Comparison of ENCODE assay signal across 8 cellular contexts in the genomic region with DNA sequence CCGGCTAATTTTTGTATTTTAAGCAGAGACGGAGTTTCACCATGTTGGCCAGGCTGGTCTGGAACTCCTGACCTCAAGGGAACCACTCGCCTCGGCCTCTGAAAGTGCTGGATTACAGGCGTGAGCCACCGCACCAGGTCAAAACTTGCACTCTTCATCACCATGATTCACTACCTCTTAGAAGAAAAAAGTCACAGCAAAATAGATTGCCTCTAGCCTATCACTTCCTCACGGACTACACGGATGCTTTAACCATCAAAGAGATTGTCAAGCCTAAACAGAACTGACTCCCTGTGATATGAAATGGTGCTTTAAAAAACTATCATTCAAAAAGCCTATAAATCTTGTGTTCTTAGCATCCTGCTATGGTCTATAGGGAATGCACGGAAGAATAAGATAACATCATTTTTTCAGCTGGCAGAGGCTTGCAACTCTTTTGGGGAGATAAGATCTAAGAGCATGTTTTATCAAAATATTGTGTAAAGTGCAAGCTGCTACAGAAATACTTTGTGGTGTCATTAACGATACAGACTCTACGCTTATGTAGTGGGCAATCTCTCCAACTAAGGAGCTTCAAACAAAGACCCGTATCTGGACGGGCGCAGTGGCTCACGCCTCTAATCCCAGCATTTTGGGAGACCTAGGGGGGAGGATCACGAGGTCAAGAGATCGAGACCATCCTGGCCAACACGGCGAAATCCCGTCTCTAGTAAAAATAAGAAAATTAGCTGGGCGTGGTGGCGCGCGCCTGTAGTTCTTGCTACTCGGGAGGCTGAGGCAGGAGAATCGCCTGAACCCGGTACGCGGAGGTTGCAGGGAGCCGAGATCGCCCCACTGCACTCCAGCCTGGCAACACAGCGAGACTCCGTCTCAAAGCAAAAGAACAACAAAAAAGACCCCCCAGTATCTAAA. TPM values are rescaled to one million over a fixed set of nuclear protein-coding genes. Genes with fewer than 3 reads are reported as not detected.
DNase-seq lines count a peak whose midpoint lies in the region; ATAC-seq and TF ChIP-seq lines count a peak whose summit lies in the region.

No MANE protein-coding gene starts in this region.

- intact Hi-C loops in activated CD4-positive, alpha-beta T cell treated with anti-CD3 and anti-CD28 coated beads for 36 hours (cut with DNase I, micrococcal nuclease) = loop anchor here (2.0 to 10.0 kb wide), 7 partner anchors 77 to 1730 kb away; a partner anchor contains a TSS
- intact Hi-C loops in activated B cell treated with CpG ODN at 0.5 μM for 24 hours (cut with micrococcal nuclease) (loop anchor here (5.0 to 10.0 kb wide), 3 partner anchors 117 to 647 kb away; a partner anchor contains a TSS), stomach (cut with DNase I; ENCODE audit: low total_unique reads) (no loop called here)

- ATAC-seq in activated CD4-positive, alpha-beta T cell treated with anti-CD3 and anti-CD28 coated beads for 36 hours = no peak
- no peak for ATAC-seq in activated B cell treated with CpG ODN at 0.5 μM for 24 hours (ENCODE audit: low read depth)

- WGBS in stomach, 5 donors = 19 to 37% (median 26%) methylated on average over 33 of the region's 33 CpGs

- POLR2A ChIA-PET in activated CD4-positive, alpha-beta T cell treated with anti-CD3 and anti-CD28 coated beads for 36 hours (lab: Charles Lee) = interaction anchor here (1.1 kb wide), 1 partner anchor 11 kb away, joined by 3 read pairs; no protein-coding TSS in a partner anchor
- POLR2A ChIA-PET in activated B cell treated with CpG ODN at 0.5 μM for 24 hours (lab: Charles Lee) = interaction anchor here (0.7 to 3.9 kb wide), 7 partner anchors 16 to 1836 kb away, joined by 3 to 34 read pairs (median 4); a partner anchor contains a TSS

- peaks cover 21% of the 10 kb centered on the region for H3K36me3 Mint-ChIP-seq in activated CD4-positive, alpha-beta T cell treated with anti-CD3 and anti-CD28 coated beads for 36 hours (ENCODE audit: low read depth)
- H3K36me3 Mint-ChIP-seq in activated B cell treated with CpG ODN at 0.5 μM for 24 hours (ENCODE audit: low read depth) = peaks cover 40% of the 10 kb centered on the region

- H3K27me3 ChIP-seq in stomach = no peaks in the 10 kb centered on the region

- H3K4me1 Mint-ChIP-seq in activated CD4-positive, alpha-beta T cell treated with anti-CD3 and anti-CD28 coated beads for 36 hours = peaks cover 39% of the 10 kb centered on the region
- peaks cover 48% of the 10 kb centered on the region for H3K4me1 Mint-ChIP-seq in activated B cell treated with CpG ODN at 0.5 μM for 24 hours

- TF ChIP-seq CTCF in activated B cell treated with CpG ODN at 0.5 μM for 24 hours (IDR thresholded peaks at IDR 0.05) (no peak), stomach (IDR thresholded peaks at IDR 0.05) (no peak)

- no peak for TF ChIP-seq EP300 in stomach (IDR thresholded peaks at IDR 0.05)

- peak overlapping the region; percentile 83 for H3K27ac Mint-ChIP-seq in activated CD4-positive, alpha-beta T cell treated with anti-CD3 and anti-CD28 coated beads for 36 hours
- peak overlapping the region; percentile 97 for H3K27ac Mint-ChIP-seq in activated B cell treated with CpG ODN at 0.5 μM for 24 hours

- no peaks in the 10 kb centered on the region for H3K27me3 Mint-ChIP-seq in activated CD4-positive, alpha-beta T cell treated with anti-CD3 and anti-CD28 coated beads for 36 hours
- H3K27me3 Mint-ChIP-seq in activated B cell treated with CpG ODN at 0.5 μM for 24 hours = no peaks in the 10 kb centered on the region

- H3K4me3 Mint-ChIP-seq in activated CD4-positive, alpha-beta T cell treated with anti-CD3 and anti-CD28 coated beads for 36 hours = peak overlapping the region; percentile 83
- H3K4me3 Mint-ChIP-seq in activated B cell treated with CpG ODN at 0.5 μM for 24 hours = peak overlapping the region; percentile 99

- H3K4me3 ChIP-seq in iPS-11a (ENCODE audit: low read depth, low read length) (peak overlapping the region; percentile 96), stomach (peak overlapping the region; percentile 69 to 98 (median 92))

- H3K9me3 ChIP-seq in stomach = no peaks in the 10 kb centered on the region

- H3K27ac ChIP-seq in stomach = peak overlapping the region; percentile 84 to 99 (median 95)

- H3K4me1 ChIP-seq in stomach = peaks cover 28 to 59% (median 46%) of the 10 kb centered on the region in 4 donors

- no peak for TF ChIP-seq POLR2A in stomach (IDR thresholded peaks at IDR 0.05)

- CTCF ChIA-PET in activated CD4-positive, alpha-beta T cell treated with anti-CD3 and anti-CD28 coated beads for 36 hours (lab: Charles Lee) = interaction anchor here (0.6 to 1.3 kb wide), 2 partner anchors 14 to 39 kb away, joined by 3 to 4 read pairs; no protein-coding TSS in a partner anchor
- CTCF ChIA-PET in activated B cell treated with CpG ODN at 0.5 μM for 24 hours (lab: Charles Lee) = no interaction called here

- H3K36me3 ChIP-seq in stomach = peaks cover 7 to 30% (median 24%) of the 10 kb centered on the region in 4 donors

- DNase-seq in activated CD4-positive, alpha-beta T cell treated with anti-CD3 and anti-CD28 coated beads for 36 hours = no peak
- DNase-seq in activated CD4-positive, alpha-beta T cell treated with anti-CD3 and anti-CD28 coated beads, Interleukin-2, amount 50 U/mL, for 1 hour = no peak
- DNase-seq in activated B cell treated with CpG ODN at 0.5 μM for 24 hours = no peak
- DNase-seq in stomach = no peak
- no peak for DNase-seq in NCI-H774 (lab: John Stamatoyannopoulos, UW)
- no peak for DNase-seq in Kasumi-1 (lab: John Stamatoyannopoulos, UW)
- no peak for DNase-seq in H4 (ENCODE audit: low spot score)

- H3K9me3 Mint-ChIP-seq in activated CD4-positive, alpha-beta T cell treated with anti-CD3 and anti-CD28 coated beads for 36 hours (ENCODE audit: low read depth) = no peaks in the 10 kb centered on the region
- H3K9me3 Mint-ChIP-seq in activated B cell treated with CpG ODN at 0.5 μM for 24 hours = no peaks in the 10 kb centered on the region

RNA-seq across cellular contexts. Expression of a gene that starts 1.0 kb away (rescaled TPM):
- total RNA-seq in activated CD4-positive, alpha-beta T cell treated with anti-CD3 and anti-CD28 coated beads for 36 hours = 10 to 100 TPM; 14.1 to 17.3 TPM
- total RNA-seq in activated B cell treated with CpG ODN at 0.5 μM for 24 hours = 15.9 and 18.3 TPM in 2 replicates
- 10 to 100 TPM in 3 of 5 donors, 1 to 10 TPM in 2; 4.7 to 34.8 (median 13.3) TPM for total RNA-seq in stomach
- polyA plus RNA-seq in stomach = 10 to 100 TPM in 1 of 3 donors, 1 to 10 TPM in 2; 5.8 to 12.1 (median 9.7) TPM
- total RNA-seq in H4 (2014; rRNA removed; shearing (Covaris generic)) = 23.2 and 26.3 TPM in 2 replicates

RNA-seq across cellular contexts. Expression of a gene that starts 1.2 kb away (rescaled TPM):
- total RNA-seq in activated CD4-positive, alpha-beta T cell treated with anti-CD3 and anti-CD28 coated beads for 36 hours = 10 to 100 TPM; 23.6 to 24.2 TPM
- total RNA-seq in activated B cell treated with CpG ODN at 0.5 μM for 24 hours (30.2 and 35.2 TPM in 2 replicates), stomach (10 to 100 TPM; 15.9 to 42.8 (median 38.7) TPM)
- 1 to 10 TPM; 4.5 to 6.7 (median 6.1) TPM for polyA plus RNA-seq in stomach
- 8.6 and 10.2 TPM in 2 replicates for total RNA-seq in H4 (2014; rRNA removed; shearing (Covaris generic))

RNA-seq across cellular contexts. Expression of a gene that starts 58.0 kb away (rescaled TPM):
- total RNA-seq in activated CD4-positive, alpha-beta T cell treated with anti-CD3 and anti-CD28 coated beads for 36 hours = 10 to 100 TPM; 17.2 to 18.4 TPM
- total RNA-seq in activated B cell treated with CpG ODN at 0.5 μM for 24 hours (18.3 and 20.8 TPM in 2 replicates), stomach (100 to 1,000 TPM in 1 of 5 donors, 10 to 100 TPM in 3, 1 to 10 TPM in 1; 6.4 to 196 (median 34.7) TPM)
- 10 to 100 TPM; 11.2 to 23.2 (median 16.2) TPM for polyA plus RNA-seq in stomach
- 47.4 and 52.8 TPM in 2 replicates for total RNA-seq in H4 (2014; rRNA removed; shearing (Covaris generic))
